In genomic region chr1:228402638-228403025, GRCh38 we compare ENCODE assay signal across 21 cellular contexts. TPM values are rescaled to one million over a fixed set of nuclear protein-coding genes. Genes with fewer than 3 reads are reported as not detected.
DNase-seq lines count a peak whose midpoint lies in the region; ATAC-seq and TF ChIP-seq lines count a peak whose summit lies in the region.
"Had no signal": no experiment of that assay in that cellular context is flagged by ENCODE, and none has a peak within 500 bp of the region (broad histone marks: within the 10 kb centered on the region; RNA-seq: fewer than 3 reads in every experiment).

No MANE protein-coding gene starts in this region.

- H2AFZ ChIP-seq in trophoblast cell (ENCODE audit: insufficient read depth, low read length, poor library complexity) = no peak overlapping the region

- no peak overlapping the region for H3K14ac ChIP-seq in trophoblast cell (ENCODE audit: low read length)

- H3K18ac ChIP-seq in trophoblast cell (ENCODE audit: low read length) = no peak overlapping the region

- no peak overlapping the region for H4K8ac ChIP-seq in trophoblast cell (ENCODE audit: low read depth, low read length)

- no peaks in the 10 kb centered on the region for H3K9me3 Mint-ChIP-seq in activated naive CD4-positive, alpha-beta T cell treated with anti-CD3 and anti-CD28 coated beads for 36 hours
- H3K9me3 Mint-ChIP-seq: stimulated activated naive CD8-positive, alpha-beta T cell treated with anti-CD3 and anti-CD28 coated beads, Interleukin-15, Interleukin-2, amounts not matched to agents 100 ng/mL and 50 ng/mL, for 24 hours had no signal

- H3K36me3 Mint-ChIP-seq in activated naive CD4-positive, alpha-beta T cell treated with anti-CD3 and anti-CD28 coated beads for 36 hours (ENCODE audit: low read depth) = peaks cover 34% of the 10 kb centered on the region

- peak; percentile 3 for DNase-seq in activated naive CD4-positive, alpha-beta T cell treated with anti-CD3 and anti-CD28 coated beads for 36 hours
- no peak for DNase-seq in activated naive CD4-positive, alpha-beta T cell treated with anti-CD3 and anti-CD28 coated beads, Interleukin-2, amount 50 U/mL, for 16 hours
- DNase-seq in RWPE1 (ENCODE audit: low spot score) (no peak), epithelial cell of esophagus (ENCODE audit: low read depth) (peak; percentile 73), trophoblast cell (no peak), tibial nerve (ENCODE audit: low spot score in 2 of 2) (no peak), putamen (ENCODE audit: low spot score) (no peak)
- DNase-seq: activated CD4-positive, alpha-beta T cell treated with anti-CD3 and anti-CD28 coated beads, Interleukin-2, amount 50 U/mL, for 4 hours; left ventricle myocardium inferior; NCI-H1048; NCI-H2081; NCI-H510A treated with DMSO at 0.1 percent for 48 hours; occipital lobe; right cardiac atrium; upper lobe of left lung had no signal

- no peak overlapping the region for H2AK5ac ChIP-seq in trophoblast cell (ENCODE audit: low read length)

- peaks cover 9 to 10% of the 10 kb centered on the region in 2 experiments for H3K4me1 ChIP-seq in trophoblast cell (ENCODE audit: control insufficient read depth in 1 of 2, insufficient read depth in 2 of 2, low read length in 2 of 2)
- peaks cover 0 to 38% (median 26%) of the 10 kb centered on the region in 4 donors for H3K4me1 ChIP-seq in tibial nerve

- no peak for TF ChIP-seq POLR2A in tibial nerve (IDR thresholded peaks at IDR 0.05)

- H3K36me3 ChIP-seq in trophoblast cell (ENCODE audit: control insufficient read depth in 1 of 2, insufficient read depth in 2 of 2, low read length in 2 of 2) = peaks cover 53 to 56% of the 10 kb centered on the region in 2 experiments
- peaks cover 0 to 54% (median 8%) of the 10 kb centered on the region in 3 donors for H3K36me3 ChIP-seq in tibial nerve

- H4K91ac ChIP-seq in trophoblast cell (ENCODE audit: low read depth, low read length) = no peak overlapping the region

- H2BK12ac ChIP-seq in trophoblast cell (ENCODE audit: low read length) = no peak overlapping the region

- H3K79me1 ChIP-seq in trophoblast cell (ENCODE audit: low read length) = peaks cover 13% of the 10 kb centered on the region

- H3K4me3 Mint-ChIP-seq in activated naive CD4-positive, alpha-beta T cell treated with anti-CD3 and anti-CD28 coated beads for 36 hours = no peak overlapping the region

- TF ChIP-seq EP300 in tibial nerve (IDR thresholded peaks at IDR 0.05) = no peak

- no peak overlapping the region for H3K23ac ChIP-seq in trophoblast cell (ENCODE audit: low read length)

- H3K27ac ChIP-seq in RWPE1 (peak overlapping the region; percentile 38), trophoblast cell (ENCODE audit: low read depth, low read length) (no peak overlapping the region), tibial nerve (no peak overlapping the region)
- H3K27ac ChIP-seq: gastrocnemius medialis, KMS-11, left ventricle myocardium inferior, upper lobe of left lung had no signal

- H3K27me3 ChIP-seq in trophoblast cell (ENCODE audit: insufficient read depth, low read length) (no peaks in the 10 kb centered on the region), tibial nerve (no peaks in the 10 kb centered on the region)
- H3K27me3 ChIP-seq: gastrocnemius medialis, upper lobe of left lung had no signal

- H3K4ac ChIP-seq in trophoblast cell (ENCODE audit: low read depth, low read length) = peak overlapping the region; percentile 48

- H3K27ac Mint-ChIP-seq in activated naive CD4-positive, alpha-beta T cell treated with anti-CD3 and anti-CD28 coated beads for 36 hours = peak overlapping the region; percentile 0

- H2BK120ac ChIP-seq in trophoblast cell (ENCODE audit: insufficient read depth, low read length, poor library complexity) = no peak overlapping the region

- H3K9ac ChIP-seq in trophoblast cell (ENCODE audit: low read length) = no peak overlapping the region
- H3K9ac ChIP-seq: KMS-11 had no signal

- intact Hi-C loops in activated naive CD4-positive, alpha-beta T cell treated with anti-CD3 and anti-CD28 coated beads for 36 hours (cut with micrococcal nuclease) = no loop called here

- peaks cover 41% of the 10 kb centered on the region for H3K4me1 Mint-ChIP-seq in activated naive CD4-positive, alpha-beta T cell treated with anti-CD3 and anti-CD28 coated beads for 36 hours (ENCODE audit: low read depth)

- peaks cover 23% of the 10 kb centered on the region for H3K79me2 ChIP-seq in trophoblast cell (ENCODE audit: control insufficient read depth, insufficient read depth, low read length, poor library complexity)

- H3K4me2 ChIP-seq in trophoblast cell (ENCODE audit: low read length) = no peak overlapping the region
- H3K4me2 ChIP-seq: KMS-11 had no signal

- TF ChIP-seq CTCF in RWPE1 (conservative IDR thresholded peaks at IDR 0.05; ENCODE audit: low read depth) (no peak), epithelial cell of esophagus (IDR thresholded peaks at IDR 0.05; ENCODE audit: insufficient read depth, low read depth, low read length, missing control alignments) (no peak), tibial nerve (IDR thresholded peaks at IDR 0.05) (no peak)

- no peaks in the 10 kb centered on the region for H3K27me3 Mint-ChIP-seq in activated naive CD4-positive, alpha-beta T cell treated with anti-CD3 and anti-CD28 coated beads for 36 hours (ENCODE audit: low read depth)
- H3K27me3 Mint-ChIP-seq: stimulated activated naive CD8-positive, alpha-beta T cell treated with anti-CD3 and anti-CD28 coated beads, Interleukin-15, Interleukin-2, amounts not matched to agents 100 ng/mL and 50 ng/mL, for 24 hours had no signal

- CTCF ChIA-PET in activated naive CD4-positive, alpha-beta T cell treated with anti-CD3 and anti-CD28 coated beads for 36 hours (lab: Charles Lee) = no interaction called here
- CTCF ChIA-PET in RWPE1 (lab: Yijun Ruan, JAX) = interaction anchor here (0.6 to 0.7 kb wide), 2 partner anchors 27 to 221 kb away, joined by 3 to 4 read pairs; no protein-coding TSS in a partner anchor

- peaks cover 3% of the 10 kb centered on the region for H3K9me3 ChIP-seq in trophoblast cell (ENCODE audit: insufficient read depth, low read depth, low read length)
- no peaks in the 10 kb centered on the region for H3K9me3 ChIP-seq in tibial nerve
- H3K9me3 ChIP-seq: gastrocnemius medialis, left ventricle myocardium inferior, upper lobe of left lung had no signal

- no peak overlapping the region for H4K12ac ChIP-seq in trophoblast cell (ENCODE audit: low read depth, low read length)

- WGBS in trophoblast cell (ENCODE audit: extremely low coverage, insufficient coverage, insufficient read length) = no CpG with 5 or more reads among the region's 5 CpGs
- 81 to 87% methylated on average over 5 of the region's 5 CpGs for WGBS in tibial nerve, 2 donors

- H3K4me3 ChIP-seq in epithelial cell of esophagus (ENCODE audit: low read length) (no peak overlapping the region), trophoblast cell (ENCODE audit: low read depth, low read length) (no peak overlapping the region), tibial nerve (no peak overlapping the region)
- H3K4me3 ChIP-seq: gastrocnemius medialis, left ventricle myocardium inferior, upper lobe of left lung had no signal

- POLR2A ChIA-PET in RWPE1 (lab: Yijun Ruan, JAX; ENCODE audit: low non-redundant PET) = no interaction called here

- no peak for ATAC-seq in HG03097 (IDR thresholded peaks at IDR 0.05; ENCODE audit: low FRiP score, unreplicated experiment)
- ATAC-seq: gastrocnemius medialis, HCT116, right cardiac atrium had no signal

- no peak overlapping the region for H2BK5ac ChIP-seq in trophoblast cell (ENCODE audit: low read depth, low read length, poor library complexity)

RNA-seq across cellular contexts. Expression of gene TRIM11, which starts 4.0 kb away (rescaled TPM):
- total RNA-seq in activated naive CD4-positive, alpha-beta T cell treated with anti-CD3 and anti-CD28 coated beads for 36 hours = 10 to 100 TPM; 26.0 to 27.5 TPM
- 31.1 and 32.5 TPM in 2 replicates for polyA plus RNA-seq in trophoblast cell (2013)
- 10 to 100 TPM; 19.9 to 32.8 (median 23.9) TPM for total RNA-seq in tibial nerve

RNA-seq across cellular contexts. Expression of gene TRIM17, which starts 14.0 kb away (rescaled TPM):
- total RNA-seq in activated naive CD4-positive, alpha-beta T cell treated with anti-CD3 and anti-CD28 coated beads for 36 hours = 1 to 10 TPM; 1.0 to 1.2 TPM
- 10.5 and 10.6 TPM in 2 replicates for polyA plus RNA-seq in trophoblast cell (2013)
- 1 to 10 TPM in 2 of 4 donors, under 1 TPM in 1, not detected in 1; 0.63 to 4.2 (median 1.4) TPM for total RNA-seq in tibial nerve
- total RNA-seq: gastrocnemius medialis, RPMI7951 had no signal

Comparison
In these comparisons a context has a peak if more than half of its experiments do, and no peak if none do; other contexts are left out.
1. DNase-seq: peak in activated naive CD4-positive, alpha-beta T cell treated with anti-CD3 and anti-CD28 coated beads for 36 hours (single experiment) and epithelial cell of esophagus (single experiment); none in activated naive CD4-positive, alpha-beta T cell treated with anti-CD3 and anti-CD28 coated beads, Interleukin-2, amount 50 U/mL, for 16 hours (single experiment), RWPE1 (single experiment), trophoblast cell (0 of 2), tibial nerve (0 of 2) and putamen (single experiment).